ENCODE assay signal across 8 cellular contexts in the genomic region with DNA sequence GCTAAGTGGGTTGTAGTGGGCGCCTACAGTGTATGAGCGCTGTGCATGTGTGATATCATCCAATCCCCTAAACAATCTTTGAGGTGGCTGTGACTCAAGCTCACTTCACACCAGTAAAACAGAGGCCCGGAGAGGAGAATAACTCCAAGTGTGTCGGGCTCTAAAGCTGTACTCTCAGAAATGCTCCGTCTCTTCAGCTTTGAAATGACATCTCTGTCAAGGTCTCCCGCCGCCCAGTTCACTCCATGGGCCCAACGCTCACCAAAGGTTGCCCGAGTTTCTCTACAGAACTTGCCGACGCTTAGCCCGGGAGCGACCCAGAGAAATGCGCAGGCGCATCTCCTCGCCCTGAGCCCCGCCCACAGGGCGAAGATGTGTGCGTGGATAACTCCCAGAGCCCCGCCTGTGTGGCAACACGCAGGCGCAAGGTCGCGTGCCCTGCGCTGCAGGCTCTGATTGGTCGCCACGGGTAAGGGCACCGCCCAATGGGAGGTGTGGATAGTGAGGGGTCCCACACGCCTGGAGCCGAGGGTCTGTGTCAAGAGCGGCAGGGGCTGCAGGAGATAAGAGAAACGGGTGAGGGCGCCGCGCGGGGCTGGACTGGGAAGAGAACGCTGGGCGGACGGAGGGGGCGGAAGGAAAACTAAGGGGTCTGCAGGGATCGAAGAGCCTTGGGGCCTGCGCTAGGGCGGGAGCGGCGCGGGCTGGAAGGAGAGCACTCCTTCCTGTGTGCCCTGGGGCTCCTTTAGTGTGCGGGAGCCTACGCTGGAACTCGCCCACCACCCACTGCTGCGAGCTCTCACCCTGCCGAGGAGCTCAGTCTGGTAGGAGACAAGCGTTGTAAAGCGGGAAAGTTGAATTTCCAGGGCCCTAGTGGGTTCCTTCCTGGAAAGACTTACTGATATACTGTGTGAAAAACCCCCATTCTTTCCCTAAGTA. TPM values are rescaled to one million over a fixed set of nuclear protein-coding genes. Genes with fewer than 3 reads are reported as not detected.
DNase-seq lines count a peak whose midpoint lies in the region; ATAC-seq and TF ChIP-seq lines count a peak whose summit lies in the region.

A gene with protein sequence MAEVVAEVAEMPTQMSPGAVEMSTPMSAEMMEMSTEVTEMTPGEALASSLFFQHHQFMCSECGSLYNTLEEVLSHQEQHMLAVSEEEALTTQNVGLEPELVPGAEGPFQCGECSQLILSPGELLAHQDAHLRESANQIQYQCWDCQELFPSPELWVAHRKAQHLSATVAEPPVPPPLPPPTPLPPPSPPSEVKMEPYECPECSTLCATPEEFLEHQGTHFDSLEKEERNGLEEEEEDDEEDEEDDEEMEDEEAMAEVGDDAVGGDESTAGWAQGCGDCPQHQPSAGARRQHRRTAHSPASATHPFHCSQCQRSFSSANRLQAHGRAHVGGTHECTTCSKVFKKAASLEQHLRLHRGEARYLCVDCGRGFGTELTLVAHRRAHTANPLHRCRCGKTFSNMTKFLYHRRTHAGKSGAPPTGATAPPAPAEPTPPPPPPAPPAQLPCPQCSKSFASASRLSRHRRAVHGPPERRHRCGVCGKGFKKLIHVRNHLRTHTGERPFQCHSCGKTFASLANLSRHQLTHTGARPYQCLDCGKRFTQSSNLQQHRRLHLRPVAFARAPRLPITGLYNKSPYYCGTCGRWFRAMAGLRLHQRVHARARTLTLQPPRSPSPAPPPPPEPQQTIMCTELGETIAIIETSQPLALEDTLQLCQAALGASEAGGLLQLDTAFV (plus strand): TSS at position 501 of the 939 bp plus-strand sequence. CDS start 4,092 bp downstream, outside the sequence.

- peaks cover 0 to under 1% (median 0%) of the 10 kb centered on the region in 3 donors for H3K27me3 Mint-ChIP-seq in CD14-positive monocyte (ENCODE audit: low read depth in 3 of 3)
- H3K27me3 Mint-ChIP-seq in dendritic cell treated with granulocyte-macrophage colony-stimulating factor and Interleukin-4, amounts not matched to agents 40 ng/mL and 50 ng/mL, for 4 days: no peaks in the 10 kb centered on the region

- peaks cover 28 to 30% of the 10 kb centered on the region in 2 donors for H3K36me3 Mint-ChIP-seq in CD14-positive monocyte
- H3K36me3 Mint-ChIP-seq in dendritic cell treated with granulocyte-macrophage colony-stimulating factor and Interleukin-4, amounts not matched to agents 40 ng/mL and 50 ng/mL, for 4 days (ENCODE audit: low read depth): peaks cover 64% of the 10 kb centered on the region

- H3K4me3 Mint-ChIP-seq in CD14-positive monocyte: peak within 1 kb of the TSS; percentile 99
- peak within 1 kb of the TSS; percentile 94 for H3K4me3 Mint-ChIP-seq in dendritic cell treated with granulocyte-macrophage colony-stimulating factor and Interleukin-4, amounts not matched to agents 40 ng/mL and 50 ng/mL, for 4 days

- peak within 1 kb of the TSS; percentile 61 to 80 for H3K4me3 ChIP-seq in left lung

- H3K9me3 Mint-ChIP-seq in CD14-positive monocyte: peaks cover 0 to 2% (median 0%) of the 10 kb centered on the region in 7 donors
- no peaks in the 10 kb centered on the region for H3K9me3 Mint-ChIP-seq in dendritic cell treated with granulocyte-macrophage colony-stimulating factor and Interleukin-4, amounts not matched to agents 40 ng/mL and 50 ng/mL, for 4 days

- no peaks in the 10 kb centered on the region for H3K27me3 ChIP-seq in left lung

- peak within 1 kb of the TSS; percentile 98 to 100 (median 99) for H3K27ac Mint-ChIP-seq in CD14-positive monocyte
- H3K27ac Mint-ChIP-seq in dendritic cell treated with granulocyte-macrophage colony-stimulating factor and Interleukin-4, amounts not matched to agents 40 ng/mL and 50 ng/mL, for 4 days: peak within 1 kb of the TSS; percentile 85

- ATAC-seq in GM19397 (IDR thresholded peaks at IDR 0.05; ENCODE audit: unreplicated experiment) (peak; percentile 69), HG03565 (IDR thresholded peaks at IDR 0.05; ENCODE audit: unreplicated experiment) (peak; percentile 68), left lung (peak; percentile 89)

- H3K9me3 ChIP-seq in left lung: no peaks in the 10 kb centered on the region

- TF ChIP-seq CTCF in CD14-positive monocyte (IDR thresholded peaks at IDR 0.05) (no peak), left lung (IDR thresholded peaks at IDR 0.05) (no peak)

- peak within 1 kb of the TSS; percentile 90 for H3K27ac ChIP-seq in left lung

- H3K4me1 ChIP-seq in left lung: peaks cover 21 to 55% of the 10 kb centered on the region in 2 donors

- peaks cover 56% of the 10 kb centered on the region for H3K4me1 Mint-ChIP-seq in CD14-positive monocyte
- peaks cover 55% of the 10 kb centered on the region for H3K4me1 Mint-ChIP-seq in dendritic cell treated with granulocyte-macrophage colony-stimulating factor and Interleukin-4, amounts not matched to agents 40 ng/mL and 50 ng/mL, for 4 days (ENCODE audit: low read depth)

- H3K36me3 ChIP-seq in left lung: peaks cover 0 to 18% of the 10 kb centered on the region in 2 donors

- intact Hi-C loops in CD14-positive monocyte (cut with micrococcal nuclease): loop anchor here in 1 of 2 donors (5.0 kb wide), 2 partner anchors 32 to 38 kb away; no protein-coding TSS in a partner anchor
- intact Hi-C loops in dendritic cell treated with granulocyte-macrophage colony-stimulating factor and Interleukin-4, amounts not matched to agents 40 ng/mL and 50 ng/mL, for 4 days (cut with micrococcal nuclease): loop anchor here (1.0 kb wide), 1 partner anchor 24 kb away; no protein-coding TSS in a partner anchor
- intact Hi-C loops in left lung (cut with DNase I): no loop called here

- DNase-seq in CD14-positive monocyte (ENCODE audit: low spot score): peak; percentile 96
- DNase-seq in NCI-H774 (lab: John Stamatoyannopoulos, UW): peak; percentile 97
- DNase-seq in activated CD4-positive, alpha-beta T cell treated with anti-CD3 and anti-CD28 coated beads, Interleukin-2, amount 50 U/mL, for 24 hours (ENCODE audit: low read depth in 1 of 2, low spot score in 1 of 2): peak; percentile 90 to 96
- peak; percentile 98 to 99 for DNase-seq in left lung
- DNase-seq in stimulated activated CD4-positive, alpha-beta T cell treated with anti-CD3 and anti-CD28 coated beads, Interleukin-2, amount 100 ng/mL, for 4 hours (ENCODE audit: low read depth): peak; percentile 95

RNA-seq across cellular contexts. Expression of the gene that starts here (rescaled TPM):
- polyA plus RNA-seq in CD14-positive monocyte: 1 to 10 TPM in 1 of 2 donors, under 1 TPM in 1; 0.96 to 1.3 TPM
- total RNA-seq in left lung: 10 to 100 TPM; 11.5 to 12.7 TPM

Comparison
In these comparisons a context has a peak if more than half of its experiments do, and no peak if none do; other contexts are left out.
1. Peak in every context shown above with its lines: DNase-seq, ATAC-seq, H3K4me3 ChIP-seq and H3K27ac ChIP-seq.